Comparison of ENCODE assay signal across 1 cellular context in the genomic region with DNA sequence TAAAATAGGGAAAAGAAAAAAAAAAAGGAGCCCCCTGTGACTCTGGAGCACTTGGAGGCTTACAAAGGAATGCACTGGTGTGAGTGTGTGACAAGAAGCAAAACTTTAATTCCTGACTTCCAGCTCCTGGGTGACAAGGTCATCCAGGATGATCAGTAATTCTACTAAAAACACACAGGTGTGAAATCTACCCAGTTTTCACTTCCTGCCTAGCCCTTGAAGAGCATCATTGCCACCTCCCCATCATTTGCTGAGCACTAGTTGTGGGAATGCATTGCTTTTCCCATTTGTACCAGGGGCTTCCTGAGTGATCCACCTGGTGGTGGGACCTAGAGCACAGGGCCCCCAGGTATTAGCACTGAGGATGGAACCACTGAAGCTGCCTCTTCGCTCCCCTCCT.
A peak's percentile ranks its signal among the peaks of the same experiment; 100 is the strongest.
TF ChIP-seq lines count a peak whose summit lies in the region.

No MANE protein-coding gene starts in this region.

TF ChIP-seq in GM12878, 131 proteins besides CTCF, POLR2A, EP300 and RAD21:
- TF ChIP-seq IKZF2 (IDR thresholded peaks at IDR 0.05) = peak; percentile 39 to 51; a peak in 3 of 4 replicates
- TF ChIP-seq CHD1 (IDR thresholded peaks at IDR 0.05; ENCODE audit: low read depth, low read length) = no peak
- 0 out of 2 replicates have a peak, but pooled peaks have one; percentile 24 for TF ChIP-seq NR2F1 (conservative IDR thresholded peaks at IDR 0.05)
- TF ChIP-seq, protein P1, sequence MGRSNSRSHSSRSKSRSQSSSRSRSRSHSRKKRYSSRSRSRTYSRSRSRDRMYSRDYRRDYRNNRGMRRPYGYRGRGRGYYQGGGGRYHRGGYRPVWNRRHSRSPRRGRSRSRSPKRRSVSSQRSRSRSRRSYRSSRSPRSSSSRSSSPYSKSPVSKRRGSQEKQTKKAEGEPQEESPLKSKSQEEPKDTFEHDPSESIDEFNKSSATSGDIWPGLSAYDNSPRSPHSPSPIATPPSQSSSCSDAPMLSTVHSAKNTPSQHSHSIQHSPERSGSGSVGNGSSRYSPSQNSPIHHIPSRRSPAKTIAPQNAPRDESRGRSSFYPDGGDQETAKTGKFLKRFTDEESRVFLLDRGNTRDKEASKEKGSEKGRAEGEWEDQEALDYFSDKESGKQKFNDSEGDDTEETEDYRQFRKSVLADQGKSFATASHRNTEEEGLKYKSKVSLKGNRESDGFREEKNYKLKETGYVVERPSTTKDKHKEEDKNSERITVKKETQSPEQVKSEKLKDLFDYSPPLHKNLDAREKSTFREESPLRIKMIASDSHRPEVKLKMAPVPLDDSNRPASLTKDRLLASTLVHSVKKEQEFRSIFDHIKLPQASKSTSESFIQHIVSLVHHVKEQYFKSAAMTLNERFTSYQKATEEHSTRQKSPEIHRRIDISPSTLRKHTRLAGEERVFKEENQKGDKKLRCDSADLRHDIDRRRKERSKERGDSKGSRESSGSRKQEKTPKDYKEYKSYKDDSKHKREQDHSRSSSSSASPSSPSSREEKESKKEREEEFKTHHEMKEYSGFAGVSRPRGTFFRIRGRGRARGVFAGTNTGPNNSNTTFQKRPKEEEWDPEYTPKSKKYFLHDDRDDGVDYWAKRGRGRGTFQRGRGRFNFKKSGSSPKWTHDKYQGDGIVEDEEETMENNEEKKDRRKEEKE (IDR thresholded peaks at IDR 0.05) = no peak
- TF ChIP-seq ZNF274 (IDR thresholded peaks at IDR 0.05; ENCODE audit: insufficient read depth, insufficient read length) = no peak
- TF ChIP-seq SP1 (IDR thresholded peaks at IDR 0.05; ENCODE audit: low read depth, low read length) = no peak
- no peak for TF ChIP-seq TCF3 (IDR thresholded peaks at IDR 0.05; ENCODE audit: borderline replicate concordance, insufficient read depth, low read depth, low read length)
- no peak for TF ChIP-seq KDM1A (IDR thresholded peaks at IDR 0.05; ENCODE audit: borderline replicate concordance)
- TF ChIP-seq, protein P2, sequence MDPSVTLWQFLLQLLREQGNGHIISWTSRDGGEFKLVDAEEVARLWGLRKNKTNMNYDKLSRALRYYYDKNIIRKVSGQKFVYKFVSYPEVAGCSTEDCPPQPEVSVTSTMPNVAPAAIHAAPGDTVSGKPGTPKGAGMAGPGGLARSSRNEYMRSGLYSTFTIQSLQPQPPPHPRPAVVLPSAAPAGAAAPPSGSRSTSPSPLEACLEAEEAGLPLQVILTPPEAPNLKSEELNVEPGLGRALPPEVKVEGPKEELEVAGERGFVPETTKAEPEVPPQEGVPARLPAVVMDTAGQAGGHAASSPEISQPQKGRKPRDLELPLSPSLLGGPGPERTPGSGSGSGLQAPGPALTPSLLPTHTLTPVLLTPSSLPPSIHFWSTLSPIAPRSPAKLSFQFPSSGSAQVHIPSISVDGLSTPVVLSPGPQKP (IDR thresholded peaks at IDR 0.05; ENCODE audit: low read depth, low read length) = no peak
- peak; percentile 35 for TF ChIP-seq IKZF1 (conservative IDR thresholded peaks at IDR 0.05)
- no peak for TF ChIP-seq YBX1 (IDR thresholded peaks at IDR 0.05)
- TF ChIP-seq POLR2AphosphoS5 (IDR thresholded peaks at IDR 0.05; ENCODE audit: low read length) = no peak
- TF ChIP-seq, protein P3, sequence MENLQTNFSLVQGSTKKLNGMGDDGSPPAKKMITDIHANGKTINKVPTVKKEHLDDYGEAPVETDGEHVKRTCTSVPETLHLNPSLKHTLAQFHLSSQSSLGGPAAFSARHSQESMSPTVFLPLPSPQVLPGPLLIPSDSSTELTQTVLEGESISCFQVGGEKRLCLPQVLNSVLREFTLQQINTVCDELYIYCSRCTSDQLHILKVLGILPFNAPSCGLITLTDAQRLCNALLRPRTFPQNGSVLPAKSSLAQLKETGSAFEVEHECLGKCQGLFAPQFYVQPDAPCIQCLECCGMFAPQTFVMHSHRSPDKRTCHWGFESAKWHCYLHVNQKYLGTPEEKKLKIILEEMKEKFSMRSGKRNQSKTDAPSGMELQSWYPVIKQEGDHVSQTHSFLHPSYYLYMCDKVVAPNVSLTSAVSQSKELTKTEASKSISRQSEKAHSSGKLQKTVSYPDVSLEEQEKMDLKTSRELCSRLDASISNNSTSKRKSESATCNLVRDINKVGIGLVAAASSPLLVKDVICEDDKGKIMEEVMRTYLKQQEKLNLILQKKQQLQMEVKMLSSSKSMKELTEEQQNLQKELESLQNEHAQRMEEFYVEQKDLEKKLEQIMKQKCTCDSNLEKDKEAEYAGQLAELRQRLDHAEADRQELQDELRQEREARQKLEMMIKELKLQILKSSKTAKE (IDR thresholded peaks at IDR 0.05; ENCODE audit: low read depth, poor library complexity, severe bottlenecking) = no peak
- TF ChIP-seq, protein P4, sequence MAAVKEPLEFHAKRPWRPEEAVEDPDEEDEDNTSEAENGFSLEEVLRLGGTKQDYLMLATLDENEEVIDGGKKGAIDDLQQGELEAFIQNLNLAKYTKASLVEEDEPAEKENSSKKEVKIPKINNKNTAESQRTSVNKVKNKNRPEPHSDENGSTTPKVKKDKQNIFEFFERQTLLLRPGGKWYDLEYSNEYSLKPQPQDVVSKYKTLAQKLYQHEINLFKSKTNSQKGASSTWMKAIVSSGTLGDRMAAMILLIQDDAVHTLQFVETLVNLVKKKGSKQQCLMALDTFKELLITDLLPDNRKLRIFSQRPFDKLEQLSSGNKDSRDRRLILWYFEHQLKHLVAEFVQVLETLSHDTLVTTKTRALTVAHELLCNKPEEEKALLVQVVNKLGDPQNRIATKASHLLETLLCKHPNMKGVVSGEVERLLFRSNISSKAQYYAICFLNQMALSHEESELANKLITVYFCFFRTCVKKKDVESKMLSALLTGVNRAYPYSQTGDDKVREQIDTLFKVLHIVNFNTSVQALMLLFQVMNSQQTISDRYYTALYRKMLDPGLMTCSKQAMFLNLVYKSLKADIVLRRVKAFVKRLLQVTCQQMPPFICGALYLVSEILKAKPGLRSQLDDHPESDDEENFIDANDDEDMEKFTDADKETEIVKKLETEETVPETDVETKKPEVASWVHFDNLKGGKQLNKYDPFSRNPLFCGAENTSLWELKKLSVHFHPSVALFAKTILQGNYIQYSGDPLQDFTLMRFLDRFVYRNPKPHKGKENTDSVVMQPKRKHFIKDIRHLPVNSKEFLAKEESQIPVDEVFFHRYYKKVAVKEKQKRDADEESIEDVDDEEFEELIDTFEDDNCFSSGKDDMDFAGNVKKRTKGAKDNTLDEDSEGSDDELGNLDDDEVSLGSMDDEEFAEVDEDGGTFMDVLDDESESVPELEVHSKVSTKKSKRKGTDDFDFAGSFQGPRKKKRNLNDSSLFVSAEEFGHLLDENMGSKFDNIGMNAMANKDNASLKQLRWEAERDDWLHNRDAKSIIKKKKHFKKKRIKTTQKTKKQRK (IDR thresholded peaks at IDR 0.05; ENCODE audit: low read depth, low read length) = no peak
- no peak for TF ChIP-seq RB1 (IDR thresholded peaks at IDR 0.05; ENCODE audit: borderline replicate concordance)
- TF ChIP-seq, protein P5, sequence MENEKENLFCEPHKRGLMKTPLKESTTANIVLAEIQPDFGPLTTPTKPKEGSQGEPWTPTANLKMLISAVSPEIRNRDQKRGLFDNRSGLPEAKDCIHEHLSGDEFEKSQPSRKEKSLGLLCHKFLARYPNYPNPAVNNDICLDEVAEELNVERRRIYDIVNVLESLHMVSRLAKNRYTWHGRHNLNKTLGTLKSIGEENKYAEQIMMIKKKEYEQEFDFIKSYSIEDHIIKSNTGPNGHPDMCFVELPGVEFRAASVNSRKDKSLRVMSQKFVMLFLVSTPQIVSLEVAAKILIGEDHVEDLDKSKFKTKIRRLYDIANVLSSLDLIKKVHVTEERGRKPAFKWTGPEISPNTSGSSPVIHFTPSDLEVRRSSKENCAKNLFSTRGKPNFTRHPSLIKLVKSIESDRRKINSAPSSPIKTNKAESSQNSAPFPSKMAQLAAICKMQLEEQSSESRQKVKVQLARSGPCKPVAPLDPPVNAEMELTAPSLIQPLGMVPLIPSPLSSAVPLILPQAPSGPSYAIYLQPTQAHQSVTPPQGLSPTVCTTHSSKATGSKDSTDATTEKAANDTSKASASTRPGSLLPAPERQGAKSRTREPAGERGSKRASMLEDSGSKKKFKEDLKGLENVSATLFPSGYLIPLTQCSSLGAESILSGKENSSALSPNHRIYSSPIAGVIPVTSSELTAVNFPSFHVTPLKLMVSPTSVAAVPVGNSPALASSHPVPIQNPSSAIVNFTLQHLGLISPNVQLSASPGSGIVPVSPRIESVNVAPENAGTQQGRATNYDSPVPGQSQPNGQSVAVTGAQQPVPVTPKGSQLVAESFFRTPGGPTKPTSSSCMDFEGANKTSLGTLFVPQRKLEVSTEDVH (IDR thresholded peaks at IDR 0.05; ENCODE audit: low read depth, partially characterized antibody) = no peak
- TF ChIP-seq NFXL1 (IDR thresholded peaks at IDR 0.05; ENCODE audit: borderline replicate concordance) = no peak
- TF ChIP-seq STAT3 (IDR thresholded peaks at IDR 0.05; ENCODE audit: low read depth, low read length) = no peak
- no peak for TF ChIP-seq BCL11A (IDR thresholded peaks at IDR 0.05; ENCODE audit: low read depth, low read length)
- TF ChIP-seq SPI1 (IDR thresholded peaks at IDR 0.05; ENCODE audit: borderline replicate concordance, insufficient read depth, low read depth, low read length) = peak; percentile 37; the same call in 1 of the 2 replicates
TF ChIP-seq in GM12878: peak in this region for 4.
